Comparison of ENCODE assay signal across 12 cellular contexts in the genomic region with DNA sequence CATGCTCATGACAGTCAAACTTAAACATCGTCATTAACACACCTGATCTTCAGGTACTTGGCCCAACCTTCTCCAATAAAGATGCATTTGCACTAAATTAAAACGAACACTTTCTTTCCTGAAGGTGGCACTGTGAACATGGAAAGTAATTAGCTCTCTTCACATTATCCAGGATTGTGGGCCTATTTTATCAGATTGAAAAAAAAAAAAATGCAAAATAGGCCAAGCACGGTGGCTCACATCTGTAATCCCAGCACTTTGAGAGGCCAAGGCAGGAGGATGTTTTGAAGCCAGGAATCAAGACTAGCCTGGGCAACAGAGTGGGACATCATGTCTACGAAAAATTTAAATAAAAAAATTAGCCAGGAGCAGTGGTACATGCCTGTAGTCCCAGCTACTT. TPM values are rescaled to one million over a fixed set of nuclear protein-coding genes. Genes with fewer than 3 reads are reported as not detected.
DNase-seq lines count a peak whose midpoint lies in the region; TF ChIP-seq lines count a peak whose summit lies in the region.
"Had no signal": no experiment of that assay in that cellular context is flagged by ENCODE, and none has a peak within 500 bp of the region (broad histone marks: within the 10 kb centered on the region; RNA-seq: fewer than 3 reads in every experiment).

No MANE protein-coding gene starts in this region.

- TF ChIP-seq EP300 in transverse colon (IDR thresholded peaks at IDR 0.05; ENCODE audit: low read depth) (no peak), stomach (IDR thresholded peaks at IDR 0.05) (no peak)

- DNase-seq in SIG-M5 treated with dmso at 0.1 percent for 504 hours (lab: John Stamatoyannopoulos, UW; ENCODE audit: unreplicated experiment) (peak; percentile 13), SIG-M5 (lab: John Stamatoyannopoulos, UW) (no peak), NCI-H345 treated with DMSO at 0.1 percent for 48 hours (lab: John Stamatoyannopoulos, UW; ENCODE audit: unreplicated experiment) (peak; percentile 61), choroid plexus epithelial cell (ENCODE audit: low read depth) (peak; percentile 28), transverse colon (no peak), AG08395 (ENCODE audit: low spot score) (no peak), glutamatergic neuron (no peak), stomach (no peak)
- DNase-seq: central memory CD4-positive, alpha-beta T cell; T-helper 1 cell had no signal

- no peak overlapping the region for H3K4me3 Mint-ChIP-seq in glutamatergic neuron (ENCODE audit: unreplicated experiment)

- no peak overlapping the region for H3K27ac Mint-ChIP-seq in glutamatergic neuron (ENCODE audit: unreplicated experiment)

- no peaks in the 10 kb centered on the region for H3K4me1 Mint-ChIP-seq in glutamatergic neuron (ENCODE audit: low read depth, unreplicated experiment)

- H3K27me3 ChIP-seq in transverse colon (peaks cover 95% of the 10 kb centered on the region), stomach (peaks cover 0 to 63% (median 0%) of the 10 kb centered on the region in 3 donors)
- H3K27me3 ChIP-seq: BLaER1 had no signal

- H3K9me3 ChIP-seq in transverse colon = no peaks in the 10 kb centered on the region
- no peaks in the 10 kb centered on the region for H3K9me3 ChIP-seq in stomach
- H3K9me3 ChIP-seq: BLaER1 had no signal

- intact Hi-C loops in transverse colon (cut with DNase I; ENCODE audit: low total_unique reads) (no loop called here), stomach (cut with DNase I; ENCODE audit: low total_unique reads) (no loop called here)

- H3K4me3 ChIP-seq in choroid plexus epithelial cell (ENCODE audit: low read depth, low read length) (no peak overlapping the region), transverse colon (no peak overlapping the region), stomach (no peak overlapping the region)
- H3K4me3 ChIP-seq: BLaER1 had no signal

- peak; percentile 36 for TF ChIP-seq CTCF in choroid plexus epithelial cell (conservative IDR thresholded peaks at IDR 0.05; ENCODE audit: low read depth, low read length)
- peak in 3 of 5 experiments; percentile 24 to 35 (median 28) for TF ChIP-seq CTCF in transverse colon (IDR thresholded peaks at IDR 0.05)
- no peak for TF ChIP-seq CTCF in glutamatergic neuron (IDR thresholded peaks at IDR 0.05; ENCODE audit: partially characterized antibody, unreplicated experiment)
- TF ChIP-seq CTCF in stomach (IDR thresholded peaks at IDR 0.05) = peak in 3 of 7 experiments; percentile 5 to 61 (median 13)

- TF ChIP-seq POLR2A in transverse colon (IDR thresholded peaks at IDR 0.05) = no peak
- no peak for TF ChIP-seq POLR2A in stomach (IDR thresholded peaks at IDR 0.05)

- 39 to 44% methylated on average over 4 of the region's 4 CpGs for WGBS in transverse colon (ENCODE audit: low coverage in 1 of 2), 2 donors
- WGBS in stomach, 5 donors = 24 to 44% (median 34%) methylated on average over 4 of the region's 4 CpGs

- peaks cover 2% of the 10 kb centered on the region for H3K9me3 Mint-ChIP-seq in glutamatergic neuron (ENCODE audit: unreplicated experiment)

- H3K4me1 ChIP-seq in transverse colon (no peaks in the 10 kb centered on the region), stomach (peaks cover 0 to 16% (median 3%) of the 10 kb centered on the region in 4 donors)
- H3K4me1 ChIP-seq: BLaER1 had no signal

- H3K27me3 Mint-ChIP-seq in glutamatergic neuron (ENCODE audit: unreplicated experiment) = no peaks in the 10 kb centered on the region

- no peaks in the 10 kb centered on the region for H3K36me3 Mint-ChIP-seq in glutamatergic neuron (ENCODE audit: unreplicated experiment)

- in situ Hi-C loops in transverse colon (cut with MboI; ENCODE audit: low pct_ligation_motif_present in 1 of 4, low pct_unique_long_range_greater_than_20kb in 1 of 4, low sequenced_read_pairs in 3 of 4) = no loop called here

- H3K27ac ChIP-seq in transverse colon (no peak overlapping the region), stomach (no peak overlapping the region)
- H3K27ac ChIP-seq: BLaER1 had no signal

- H3K36me3 ChIP-seq in transverse colon = no peaks in the 10 kb centered on the region
- no peaks in the 10 kb centered on the region for H3K36me3 ChIP-seq in stomach
- H3K36me3 ChIP-seq: BLaER1 had no signal

RNA-seq across cellular contexts. Expression of a gene that starts 14.4 kb away (rescaled TPM):
- total RNA-seq in transverse colon = not detected
- 0.34 TPM for total RNA-seq in glutamatergic neuron (ENCODE audit: unreplicated experiment)
- total RNA-seq in stomach = not detected
- polyA plus RNA-seq in stomach = not detected
- total RNA-seq: ureter had no signal

RNA-seq across cellular contexts. Expression of a gene that starts 27.4 kb away (rescaled TPM):
- total RNA-seq in transverse colon (1 to 10 TPM in 3 of 4 donors, not detected in 1; 2.7 to 4.0 (median 3.5) TPM), glutamatergic neuron (ENCODE audit: unreplicated experiment) (2.7 TPM), stomach (10 to 100 TPM in 1 of 5 donors, 1 to 10 TPM in 2, under 1 TPM in 1, not detected in 1; 0.89 to 26.1 (median 1.6) TPM)
- polyA plus RNA-seq in stomach = 10 to 100 TPM in 1 of 3 donors, 1 to 10 TPM in 2; 4.3 to 11.5 (median 8.0) TPM

RNA-seq across cellular contexts. Expression of a gene that starts 39.7 kb away (rescaled TPM):
- total RNA-seq in transverse colon = under 1 TPM in 1 of 4 donors, not detected in 3; 0.95 TPM
- not detected for total RNA-seq in glutamatergic neuron (ENCODE audit: unreplicated experiment)
- total RNA-seq in stomach = 1 to 10 TPM in 2 of 5 donors, not detected in 3; 4.1 to 4.6 TPM
- polyA plus RNA-seq in stomach = 1 to 10 TPM in 1 of 3 donors, under 1 TPM in 2; 0.53 to 1.8 (median 0.62) TPM

RNA-seq across cellular contexts. Expression of a gene that starts 46.0 kb away (rescaled TPM):
- 1 to 10 TPM in 3 of 4 donors, under 1 TPM in 1; 0.80 to 6.0 (median 2.8) TPM for total RNA-seq in transverse colon
- not detected for total RNA-seq in glutamatergic neuron (ENCODE audit: unreplicated experiment)
- total RNA-seq in stomach = 10 to 100 TPM in 1 of 5 donors, 1 to 10 TPM in 2, under 1 TPM in 1, not detected in 1; 0.55 to 32.1 (median 4.5) TPM
- 1 to 10 TPM; 6.4 to 8.5 (median 6.7) TPM for polyA plus RNA-seq in stomach

Comparison
In these comparisons a context has a peak if more than half of its experiments do, and no peak if none do; other contexts are left out.
1. DNase-seq: peak in SIG-M5 treated with dmso at 0.1 percent for 504 hours (single experiment), NCI-H345 treated with DMSO at 0.1 percent for 48 hours (single experiment) and choroid plexus epithelial cell (single experiment); none in SIG-M5 (single experiment), transverse colon (single experiment), AG08395 (single experiment), glutamatergic neuron (single experiment) and stomach (single experiment).